8 cellular contexts compared by ENCODE assay signal in the genomic region with DNA sequence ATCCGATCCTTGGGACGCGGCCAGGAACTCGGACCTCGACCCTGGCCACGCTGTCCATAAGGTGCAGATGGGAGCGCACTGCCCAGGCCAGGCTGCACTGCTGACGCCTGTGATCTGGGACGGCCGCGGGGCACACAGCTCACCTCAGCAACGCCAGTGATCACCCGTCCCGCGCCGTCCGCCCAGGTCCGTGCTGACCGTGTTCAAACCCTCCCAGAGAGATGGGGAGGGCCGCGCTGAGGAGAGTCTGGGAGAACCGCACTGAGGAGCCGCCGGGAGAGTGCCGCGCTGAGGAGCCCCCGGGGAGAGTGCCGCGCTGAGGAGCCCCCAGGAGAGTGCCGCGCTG. TPM values are rescaled to one million over a fixed set of nuclear protein-coding genes. Genes with fewer than 3 reads are reported as not detected.
DNase-seq lines count a peak whose midpoint lies in the region; ATAC-seq and TF ChIP-seq lines count a peak whose summit lies in the region.

No MANE protein-coding gene starts in this region.

- peak; percentile 10 for ATAC-seq in GM19438 (IDR thresholded peaks at IDR 0.05; ENCODE audit: low read depth, unreplicated experiment)

- no peaks in the 10 kb centered on the region for H3F3A ChIP-seq in OCI-LY1 (ENCODE audit: insufficient read depth, low read length)

- no peaks in the 10 kb centered on the region for H3K9me2 ChIP-seq in OCI-LY1 (ENCODE audit: low read depth, low read length)

- H3K27me3 ChIP-seq in OCI-LY1 (ENCODE audit: insufficient read depth, low read length) (no peaks in the 10 kb centered on the region), dorsolateral prefrontal cortex (no peaks in the 10 kb centered on the region), mucosa of stomach (ENCODE audit: control insufficient read depth, insufficient read depth, low read length) (no peaks in the 10 kb centered on the region)

- H3K4me2 ChIP-seq in OCI-LY1 (ENCODE audit: low read length): peak overlapping the region; percentile 78

- peak in 5 of 10 donors; percentile 20 to 48 (median 34) for DNase-seq in dorsolateral prefrontal cortex
- no peak for DNase-seq in UCSD-AML1 (lab: John Stamatoyannopoulos, UW; ENCODE audit: unreplicated experiment)
- DNase-seq in amygdala (lab: John Stamatoyannopoulos, UW): no peak
- DNase-seq in NCI-H510A (lab: John Stamatoyannopoulos, UW): no peak
- DNase-seq in DMS79 treated with DMSO at 0.1 percent for 48 hours (lab: John Stamatoyannopoulos, UW): no peak

- no peaks in the 10 kb centered on the region for H3K36me3 ChIP-seq in OCI-LY1 (ENCODE audit: insufficient read depth, low read length)
- peaks cover 3% of the 10 kb centered on the region for H3K36me3 ChIP-seq in mucosa of stomach (ENCODE audit: control insufficient read depth, insufficient read depth, low read length)

- H3K27ac ChIP-seq in OCI-LY1 (ENCODE audit: low read depth, low read length, poor library complexity, severe bottlenecking): no peak overlapping the region
- peak overlapping the region in 20 of 59 donors; percentile 23 to 95 (median 76) for H3K27ac ChIP-seq in dorsolateral prefrontal cortex

- H2AFZ ChIP-seq in OCI-LY1 (ENCODE audit: low read length): no peak overlapping the region

- H3K4me3 ChIP-seq in OCI-LY1 (ENCODE audit: low read depth, low read length, poor library complexity, severe bottlenecking) (peak overlapping the region; percentile 85), dorsolateral prefrontal cortex (peak overlapping the region; percentile 29 to 80 (median 69)), mucosa of stomach (ENCODE audit: low read length) (peak overlapping the region; percentile 34)

- intact Hi-C loops in dorsolateral prefrontal cortex (cut with DNase I): loop anchor here in 1 of 2 donors (2.0 to 5.0 kb wide), 2 partner anchors 167 to 188 kb away; no protein-coding TSS in a partner anchor

- H3K9me3 ChIP-seq in OCI-LY1 (ENCODE audit: low read length): no peaks in the 10 kb centered on the region
- no peaks in the 10 kb centered on the region for H3K9me3 ChIP-seq in mucosa of stomach (ENCODE audit: control insufficient read depth, low read length)

- peaks cover 21% of the 10 kb centered on the region for H3K79me2 ChIP-seq in OCI-LY1 (ENCODE audit: insufficient read depth, low read length)

- no peak for TF ChIP-seq CTCF in OCI-LY1 (IDR thresholded peaks at IDR 0.05; ENCODE audit: low read length)
- no peak for TF ChIP-seq CTCF in dorsolateral prefrontal cortex (IDR thresholded peaks at IDR 0.05 in 54 of 56, conservative IDR thresholded peaks at IDR 0.05 in 2 of 56; ENCODE audit: low read depth in 1 of 56, partially characterized antibody in 56 of 56)

- peak overlapping the region; percentile 81 for H3K9ac ChIP-seq in OCI-LY1 (ENCODE audit: low read length)
- H3K9ac ChIP-seq in mucosa of stomach (ENCODE audit: low read length): peak overlapping the region; percentile 68

- H4K20me1 ChIP-seq in OCI-LY1 (ENCODE audit: insufficient read depth, low read length): no peaks in the 10 kb centered on the region

- H3K4me1 ChIP-seq in OCI-LY1 (ENCODE audit: insufficient read depth, low read length, severe bottlenecking) (peaks cover 80% of the 10 kb centered on the region), mucosa of stomach (ENCODE audit: control insufficient read depth, insufficient read depth, low read length) (peaks cover 16% of the 10 kb centered on the region)

RNA-seq across cellular contexts. Expression of gene KCNQ1OT1, which starts 0.6 kb away (rescaled TPM):
- 1 to 10 TPM; 2.4 to 9.8 (median 4.7) TPM for total RNA-seq in dorsolateral prefrontal cortex

Comparison
In these comparisons a context has a peak if more than half of its experiments do, and no peak if none do; other contexts are left out.
1. H3K4me3 ChIP-seq: peak in every context shown above with its lines; median percentile 85 in OCI-LY1; 69 in dorsolateral prefrontal cortex; 34 in mucosa of stomach.